ENCODE assay signal across 12 cellular contexts in the genomic region with DNA sequence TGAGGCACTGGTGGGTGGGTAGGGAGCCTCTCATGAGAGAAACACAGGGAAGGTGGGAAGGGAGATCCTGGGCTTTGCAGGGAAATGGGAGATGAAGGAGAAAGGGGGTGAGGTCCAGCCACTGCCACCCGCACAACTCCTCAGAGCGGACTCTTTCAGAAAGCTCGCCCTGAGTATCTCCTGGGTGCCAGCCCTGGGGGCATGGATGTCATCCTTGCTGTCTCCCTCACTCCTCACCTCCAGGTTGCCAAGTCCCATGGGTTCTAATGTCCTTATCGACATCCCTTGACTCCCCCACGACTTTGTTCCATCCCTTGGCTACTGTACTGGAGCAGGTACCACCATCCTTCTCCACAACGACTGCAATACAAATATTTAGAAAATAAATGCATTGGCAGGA. TPM values are rescaled to one million over a fixed set of nuclear protein-coding genes. Genes with fewer than 3 reads are reported as not detected.
A peak's percentile ranks its signal among the peaks of the same experiment; 100 is the strongest.
DNase-seq lines count a peak whose midpoint lies in the region; ATAC-seq and TF ChIP-seq lines count a peak whose summit lies in the region.
"Had no signal": no experiment of that assay in that cellular context is flagged by ENCODE, and none has a peak within 500 bp of the region (broad histone marks: within the 10 kb centered on the region; RNA-seq: fewer than 3 reads in every experiment).

No MANE protein-coding gene starts in this region.

- H3K9ac ChIP-seq in muscle layer of colon (ENCODE audit: low read length): no peak overlapping the region
- H3K9ac ChIP-seq in rectal smooth muscle tissue (ENCODE audit: low read length): no peak overlapping the region

- intact Hi-C loops in esophagus muscularis mucosa (cut with DNase I) (no loop called here), tibial artery (cut with DNase I; ENCODE audit: low total_unique reads) (no loop called here)

- CTCF ChIA-PET in HEK293T (lab: Yijun Ruan, JAX): no interaction called here

- no peak for TF ChIP-seq EP300 in esophagus muscularis mucosa (IDR thresholded peaks at IDR 0.05)

- ATAC-seq in GM21528 (IDR thresholded peaks at IDR 0.05; ENCODE audit: low FRiP score, unreplicated experiment): no peak

- no peak for TF ChIP-seq POLR2A in esophagus muscularis mucosa (IDR thresholded peaks at IDR 0.05; ENCODE audit: low read depth)

- H3K4me1 ChIP-seq in esophagus muscularis mucosa (peaks cover 21 to 84% (median 79%) of the 10 kb centered on the region in 4 donors), muscle layer of colon (ENCODE audit: insufficient read depth, low read length) (peaks cover 75% of the 10 kb centered on the region), rectal smooth muscle tissue (ENCODE audit: control insufficient read depth, insufficient read depth, low read length) (peaks cover 41% of the 10 kb centered on the region), tibial artery (peaks cover 0 to 38% (median 28%) of the 10 kb centered on the region in 4 donors)

- peaks cover 0 to 12% (median 3%) of the 10 kb centered on the region in 4 donors for H3K36me3 ChIP-seq in esophagus muscularis mucosa
- H3K36me3 ChIP-seq in muscle layer of colon (ENCODE audit: insufficient read depth, low read length): peaks cover 1% of the 10 kb centered on the region
- no peaks in the 10 kb centered on the region for H3K36me3 ChIP-seq in rectal smooth muscle tissue (ENCODE audit: control insufficient read depth, insufficient read depth, low read length)
- H3K36me3 ChIP-seq in tibial artery: peaks cover 0 to 9% (median 0%) of the 10 kb centered on the region in 3 donors

- DNase-seq in esophagus muscularis mucosa (ENCODE audit: extremely low spot score) (no peak), tibial artery (no peak), HEK293T (ENCODE audit: extremely low spot score) (no peak)
- DNase-seq in stimulated activated CD4-positive, alpha-beta T cell treated with anti-CD3 and anti-CD28 coated beads, Interleukin-2, amount 100 ng/mL, for 48 hours: no peak
- DNase-seq: C1 segment of cervical spinal cord; CD4-positive, alpha-beta T cell; DMS79; HCEC 1CT had no signal

- WGBS in esophagus muscularis mucosa: 72% methylated on average over 6 of the region's 6 CpGs

- H3K27ac ChIP-seq in esophagus muscularis mucosa (replicated peaks in 1 of 4) (peak overlapping the region; percentile 97 to 98 (median 98)), muscle layer of colon (ENCODE audit: low read depth, low read length) (peak overlapping the region; percentile 36), rectal smooth muscle tissue (ENCODE audit: low read depth, low read length) (peak overlapping the region; percentile 79), tibial artery (peak overlapping the region; percentile 73 to 84)
- H3K27ac ChIP-seq: HL-60 had no signal

- no peaks in the 10 kb centered on the region for H3K9me3 ChIP-seq in esophagus muscularis mucosa
- no peaks in the 10 kb centered on the region for H3K9me3 ChIP-seq in muscle layer of colon (ENCODE audit: low read length)
- H3K9me3 ChIP-seq in tibial artery: no peaks in the 10 kb centered on the region

- TF ChIP-seq CTCF in esophagus muscularis mucosa (IDR thresholded peaks at IDR 0.05) (no peak), tibial artery (IDR thresholded peaks at IDR 0.05) (no peak)

- H3K27me3 ChIP-seq in esophagus muscularis mucosa: no peaks in the 10 kb centered on the region
- no peaks in the 10 kb centered on the region for H3K27me3 ChIP-seq in muscle layer of colon (ENCODE audit: control insufficient read depth in 1 of 2, insufficient read depth in 2 of 2, low read length in 2 of 2)
- H3K27me3 ChIP-seq in rectal smooth muscle tissue (ENCODE audit: control insufficient read depth, insufficient read depth, low read length): no peaks in the 10 kb centered on the region
- no peaks in the 10 kb centered on the region for H3K27me3 ChIP-seq in tibial artery

- H3K4me3 ChIP-seq in esophagus muscularis mucosa: no peak overlapping the region
- H3K4me3 ChIP-seq in muscle layer of colon (ENCODE audit: low read depth in 1 of 2, low read length in 2 of 2): no peak overlapping the region
- no peak overlapping the region for H3K4me3 ChIP-seq in rectal smooth muscle tissue (ENCODE audit: low read length)
- no peak overlapping the region for H3K4me3 ChIP-seq in tibial artery

- POLR2A ChIA-PET in HEK293T (lab: Yijun Ruan, JAX): no interaction called here

TF ChIP-seq in HEK293T, 16 proteins besides CTCF, POLR2A, EP300 and RAD21:
- TF ChIP-seq FOXA1 (IDR thresholded peaks at IDR 0.05) (no peak), LEF1 (IDR thresholded peaks at IDR 0.05; ENCODE audit: borderline replicate concordance) (no peak), ARNT (IDR thresholded peaks at IDR 0.05) (no peak), CTBP1 (IDR thresholded peaks at IDR 0.05; ENCODE audit: borderline replicate concordance) (no peak), FOXM1 (IDR thresholded peaks at IDR 0.05; ENCODE audit: borderline replicate concordance) (no peak), L3MBTL2 (conservative IDR thresholded peaks at IDR 0.05) (no peak), ZNF384 (IDR thresholded peaks at IDR 0.05) (no peak), NFRKB (IDR thresholded peaks at IDR 0.05) (no peak), TARDBP (IDR thresholded peaks at IDR 0.05) (no peak), ELF4 (IDR thresholded peaks at IDR 0.05) (no peak), SUZ12 (IDR thresholded peaks at IDR 0.05) (no peak), SP1 (IDR thresholded peaks at IDR 0.05) (no peak), HDGF (IDR thresholded peaks at IDR 0.05; ENCODE audit: borderline replicate concordance) (no peak), FOXK2 (IDR thresholded peaks at IDR 0.05) (no peak), BHLHE40 (IDR thresholded peaks at IDR 0.05; ENCODE audit: borderline replicate concordance) (no peak)
- TF ChIP-seq, protein P1, sequence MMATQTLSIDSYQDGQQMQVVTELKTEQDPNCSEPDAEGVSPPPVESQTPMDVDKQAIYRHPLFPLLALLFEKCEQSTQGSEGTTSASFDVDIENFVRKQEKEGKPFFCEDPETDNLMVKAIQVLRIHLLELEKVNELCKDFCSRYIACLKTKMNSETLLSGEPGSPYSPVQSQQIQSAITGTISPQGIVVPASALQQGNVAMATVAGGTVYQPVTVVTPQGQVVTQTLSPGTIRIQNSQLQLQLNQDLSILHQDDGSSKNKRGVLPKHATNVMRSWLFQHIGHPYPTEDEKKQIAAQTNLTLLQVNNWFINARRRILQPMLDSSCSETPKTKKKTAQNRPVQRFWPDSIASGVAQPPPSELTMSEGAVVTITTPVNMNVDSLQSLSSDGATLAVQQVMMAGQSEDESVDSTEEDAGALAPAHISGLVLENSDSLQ (IDR thresholded peaks at IDR 0.05): no peak

RNA-seq across cellular contexts. Expression of a gene that starts 40.9 kb away (rescaled TPM):
- 1,000 to 10,000 TPM; 1,866 to 2,563 (median 2,454) TPM for total RNA-seq in esophagus muscularis mucosa

Comparison
In these comparisons a context has a peak if more than half of its experiments do, and no peak if none do; other contexts are left out.
1. H3K27ac ChIP-seq: peak in every context shown above with its lines; median percentile 98 in esophagus muscularis mucosa; 79 in rectal smooth muscle tissue; 78 in tibial artery; 36 in muscle layer of colon.